9 cellular contexts compared by ENCODE assay signal in the genomic region with DNA sequence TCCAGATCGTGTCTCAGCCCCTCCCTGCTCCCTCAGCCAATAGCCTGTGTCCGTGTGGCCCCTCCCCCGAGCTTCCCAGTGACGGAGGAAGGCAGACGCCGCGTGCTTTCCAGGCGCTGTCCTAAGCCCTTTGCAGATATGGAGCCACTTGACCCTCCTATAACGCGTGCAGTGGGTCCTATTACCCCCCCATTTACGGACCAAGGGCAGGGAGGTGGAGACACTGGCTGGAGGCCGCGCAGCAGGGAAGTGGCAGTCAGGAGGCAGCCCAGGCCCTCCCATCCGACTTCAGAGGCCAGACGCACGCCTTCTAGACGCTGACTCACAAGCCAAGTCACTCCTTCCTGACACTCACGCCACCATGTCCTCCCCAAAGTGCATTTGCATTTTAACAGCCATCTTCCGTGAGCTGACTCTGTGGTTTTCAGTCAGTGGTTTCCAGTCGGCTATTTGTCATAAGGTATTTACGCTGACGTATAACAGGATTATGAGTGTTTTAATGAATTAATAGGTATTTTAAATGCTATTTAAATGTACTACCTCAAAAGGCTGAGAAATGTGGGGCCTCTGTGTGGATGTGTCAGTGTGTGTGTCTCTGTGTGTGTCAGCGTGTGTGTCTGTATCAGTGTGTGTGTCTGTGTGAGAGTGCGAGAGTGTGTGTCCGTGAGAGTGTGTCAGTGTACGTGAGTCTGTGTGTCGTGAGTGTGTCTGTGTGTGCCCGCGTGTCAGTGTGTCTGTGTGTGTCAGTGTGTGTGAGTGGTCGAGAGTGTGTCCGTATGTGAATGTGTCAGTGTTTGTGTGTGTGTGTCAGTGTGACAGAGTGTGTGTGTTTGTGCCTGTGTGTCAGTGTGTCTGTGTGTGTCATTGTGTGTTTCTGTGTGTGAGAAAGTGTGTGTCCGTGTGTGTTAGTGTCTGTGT.
DNase-seq lines count a peak whose midpoint lies in the region; ATAC-seq and TF ChIP-seq lines count a peak whose summit lies in the region.
"Had no signal": no experiment of that assay in that cellular context is flagged by ENCODE, and none has a peak within 500 bp of the region (broad histone marks: within the 10 kb centered on the region; RNA-seq: fewer than 3 reads in every experiment).

No MANE protein-coding gene starts in this region.

- no peak overlapping the region for H4K91ac ChIP-seq in neuronal stem cell (ENCODE audit: low read depth, low read length, poor library complexity)

- H3K36me3 ChIP-seq in OCI-LY1 (ENCODE audit: insufficient read depth, low read length) = no peaks in the 10 kb centered on the region; the same call in 1 of the 2 replicates
- H3K36me3 ChIP-seq in fibroblast of lung (ENCODE audit: control insufficient read depth, insufficient read depth, low read length) = no peaks in the 10 kb centered on the region
- H3K36me3 ChIP-seq in neuronal stem cell (replicated peaks in 1 of 2; ENCODE audit: control insufficient read depth in 2 of 2, insufficient read depth in 2 of 2, low read length in 2 of 2) = no peaks in the 10 kb centered on the region

- TF ChIP-seq CTCF in OCI-LY1 (IDR thresholded peaks at IDR 0.05; ENCODE audit: low read length) = no peak
- TF ChIP-seq CTCF in fibroblast of lung (conservative IDR thresholded peaks at IDR 0.05 in 1 of 2, IDR thresholded peaks at IDR 0.05 in 1 of 2; ENCODE audit: low read depth in 1 of 2, low read length in 2 of 2) = no peak

- no peak overlapping the region for H2BK15ac ChIP-seq in neuronal stem cell (ENCODE audit: low read length)

- no peaks in the 10 kb centered on the region for H3K79me2 ChIP-seq in OCI-LY1 (ENCODE audit: insufficient read depth, low read length)
- H3K79me2 ChIP-seq in fibroblast of lung (ENCODE audit: control insufficient read depth, insufficient read depth, low read length) = no peaks in the 10 kb centered on the region

- H4K20me1 ChIP-seq in OCI-LY1 (ENCODE audit: insufficient read depth, low read length) (no peaks in the 10 kb centered on the region), fibroblast of lung (ENCODE audit: control insufficient read depth, extremely low read depth, insufficient read depth, low read length) (no peaks in the 10 kb centered on the region)

- no peak overlapping the region for H3K14ac ChIP-seq in neuronal stem cell (ENCODE audit: low read length)

- H2BK5ac ChIP-seq in neuronal stem cell (ENCODE audit: low read length) = no peak overlapping the region

- peak; percentile 84 for ATAC-seq in HG02973 (IDR thresholded peaks at IDR 0.05; ENCODE audit: unreplicated experiment)

- peaks cover 45% of the 10 kb centered on the region for H3K4me1 ChIP-seq in OCI-LY1 (ENCODE audit: insufficient read depth, low read length, severe bottlenecking)
- H3K4me1 ChIP-seq in fibroblast of lung (ENCODE audit: control insufficient read depth, extremely low read depth, insufficient read depth, low read length) = peaks cover 9% of the 10 kb centered on the region
- H3K4me1 ChIP-seq in neuronal stem cell (ENCODE audit: control insufficient read depth in 2 of 2, insufficient read depth in 1 of 2, low read depth in 1 of 2, low read length in 2 of 2) = peaks cover 0 to 6% of the 10 kb centered on the region in 2 donors

- peak overlapping the region; percentile 17 for H3K4ac ChIP-seq in neuronal stem cell (ENCODE audit: low read length)

- peak overlapping the region; percentile 91 for H3K9ac ChIP-seq in OCI-LY1 (ENCODE audit: low read length)
- H3K9ac ChIP-seq in fibroblast of lung (ENCODE audit: insufficient read depth, low read length) = peak overlapping the region; percentile 61
- H3K9ac ChIP-seq in neuronal stem cell (ENCODE audit: low read depth, low read length, poor library complexity) = peak overlapping the region; percentile 46

- H3K9me3 ChIP-seq in OCI-LY1 (ENCODE audit: low read length) = no peaks in the 10 kb centered on the region
- H3K9me3 ChIP-seq in fibroblast of lung (ENCODE audit: control insufficient read depth, insufficient read depth, low read depth, low read length) = no peaks in the 10 kb centered on the region
- H3K9me3 ChIP-seq in neuronal stem cell (replicated peaks in 1 of 2; ENCODE audit: control insufficient read depth in 2 of 2, insufficient read depth in 1 of 2, low read depth in 1 of 2, low read length in 2 of 2) = peaks cover 0 to 8% of the 10 kb centered on the region in 2 donors

- H3K27me3 ChIP-seq in OCI-LY1 (ENCODE audit: insufficient read depth, low read length) (no peaks in the 10 kb centered on the region), fibroblast of lung (ENCODE audit: control insufficient read depth, insufficient read depth, low read length) (no peaks in the 10 kb centered on the region), neuronal stem cell (ENCODE audit: control insufficient read depth in 3 of 3, insufficient read depth in 3 of 3, low read depth in 1 of 3, low read length in 3 of 3) (no peaks in the 10 kb centered on the region)

- DNase-seq in DMS 273 (lab: John Stamatoyannopoulos, UW; ENCODE audit: unreplicated experiment) (peak; percentile 35), DMS 273 treated with DMSO at 0.1 percent for 48 hours (lab: John Stamatoyannopoulos, UW) (no peak), fibroblast of lung (ENCODE audit: low read depth in 2 of 2) (peak; percentile 93 to 100), neuronal stem cell (ENCODE audit: low spot score) (no peak), stromal cell of bone marrow (ENCODE audit: low read depth) (peak; percentile 98)
- DNase-seq in activated T-cell treated with anti-CD3 and anti-CD28 coated beads, Interleukin-2, amount 50 U/mL, for 1 hour = peak; percentile 77

- H3K9me2 ChIP-seq in OCI-LY1 (ENCODE audit: low read depth, low read length) = no peaks in the 10 kb centered on the region

- H2BK12ac ChIP-seq in neuronal stem cell (ENCODE audit: low read length) = no peak overlapping the region

- no peak overlapping the region for H2AFZ ChIP-seq in OCI-LY1 (ENCODE audit: low read length)
- peak overlapping the region; percentile 45 for H2AFZ ChIP-seq in fibroblast of lung (ENCODE audit: low read length)
- H2AFZ ChIP-seq in neuronal stem cell (ENCODE audit: low read length) = peak overlapping the region; percentile 8

- H4K8ac ChIP-seq in neuronal stem cell (ENCODE audit: low read depth, low read length) = no peak overlapping the region

- H2BK120ac ChIP-seq in neuronal stem cell (ENCODE audit: low read depth, low read length) = no peak overlapping the region

- peak overlapping the region; percentile 87 for H3K23ac ChIP-seq in neuronal stem cell (ENCODE audit: low read depth, low read length, poor library complexity)

- H3F3A ChIP-seq in OCI-LY1 (ENCODE audit: insufficient read depth, low read length) = no peaks in the 10 kb centered on the region

- H3K4me2 ChIP-seq in OCI-LY1 (ENCODE audit: low read length) (peak overlapping the region; percentile 68), fibroblast of lung (ENCODE audit: extremely low read depth, insufficient read depth, low read length) (peak overlapping the region; percentile 11), neuronal stem cell (ENCODE audit: insufficient read depth, low read length, poor library complexity, severe bottlenecking) (no peak overlapping the region)

- H3K79me1 ChIP-seq in neuronal stem cell (ENCODE audit: low read depth, low read length) = no peaks in the 10 kb centered on the region

- peak overlapping the region; percentile 26 for H2AK5ac ChIP-seq in neuronal stem cell (ENCODE audit: low read depth, low read length)

- H3K18ac ChIP-seq in neuronal stem cell (ENCODE audit: low read length) = peak overlapping the region; percentile 70

- H3K4me3 ChIP-seq in OCI-LY1 (ENCODE audit: low read depth, low read length, poor library complexity, severe bottlenecking) = peak overlapping the region; percentile 68
- peak overlapping the region in 2 of 4 experiments; percentile 34 to 35 for H3K4me3 ChIP-seq in fibroblast of lung (replicated peaks in 1 of 4; ENCODE audit: control extremely low read depth in 1 of 4, insufficient read depth in 1 of 4, low read depth in 3 of 4, low read length in 4 of 4)
- no peak overlapping the region for H3K4me3 ChIP-seq in neuronal stem cell (ENCODE audit: low read length in 2 of 2)

- no CpG with 5 or more reads among the region's 32 CpGs for WGBS in neuronal stem cell (ENCODE audit: extremely low coverage in 2 of 2, insufficient read length in 2 of 2, insufficient replicate concordance in 1 of 2), 2 donors

- H3K27ac ChIP-seq in OCI-LY1 (ENCODE audit: low read depth, low read length, poor library complexity, severe bottlenecking) (peak overlapping the region; percentile 96), fibroblast of lung (ENCODE audit: insufficient read depth, low read length) (peak overlapping the region; percentile 99), neuronal stem cell (replicated peaks; ENCODE audit: low read length) (no peak overlapping the region)
- H3K27ac ChIP-seq: 22Rv1 had no signal

Comparison
In these comparisons a context has a peak if more than half of its experiments do, and no peak if none do; other contexts are left out.
1. DNase-seq: peak in DMS 273 (single experiment), activated T-cell treated with anti-CD3 and anti-CD28 coated beads, Interleukin-2, amount 50 U/mL, for 1 hour (single experiment), fibroblast of lung (2 of 2) and stromal cell of bone marrow (single experiment); none in DMS 273 treated with DMSO at 0.1 percent for 48 hours (single experiment) and neuronal stem cell (single experiment).
2. Peak in every context shown above with its lines, with median percentiles within 50 percentile points of each other: H3K9ac ChIP-seq.